8 cellular contexts compared by ENCODE assay signal in the genomic region with DNA sequence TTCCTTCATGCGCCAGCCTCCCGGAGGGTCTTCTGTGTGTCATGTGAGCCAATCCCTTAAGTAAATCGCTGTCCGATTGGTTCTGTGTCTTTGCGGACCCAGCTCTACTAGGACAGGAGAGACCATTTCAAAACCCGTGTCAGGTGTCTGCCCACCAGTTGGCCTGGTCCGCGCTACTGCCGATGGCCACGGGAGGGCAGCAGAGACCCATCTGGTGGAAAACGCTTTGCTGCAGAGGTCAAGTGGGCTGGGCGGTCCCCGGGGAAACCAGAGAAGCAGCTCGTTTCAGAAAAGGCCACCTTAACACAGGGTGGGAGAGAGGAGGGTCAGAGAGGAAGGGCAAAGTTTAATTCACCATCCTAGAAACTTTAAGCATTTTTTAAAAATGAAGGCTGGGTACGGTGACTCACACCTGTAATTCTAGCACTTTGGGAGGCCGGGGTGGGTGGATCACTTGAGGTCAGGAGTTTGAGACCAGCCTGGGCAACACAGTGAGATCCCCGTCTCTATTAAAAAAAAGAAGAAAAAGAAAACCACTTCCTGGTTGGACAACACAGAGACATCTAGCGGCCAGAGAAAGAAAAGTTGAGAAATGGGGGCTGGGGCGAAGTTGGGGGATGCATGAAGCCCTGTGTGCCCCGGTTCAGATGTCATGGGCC. TPM values are rescaled to one million over a fixed set of nuclear protein-coding genes. Genes with fewer than 3 reads are reported as not detected.
DNase-seq lines count a peak whose midpoint lies in the region; ATAC-seq and TF ChIP-seq lines count a peak whose summit lies in the region.

No MANE protein-coding gene starts in this region.

- POLR2A ChIA-PET in GM10248 (lab: Yijun Ruan, JAX) = interaction anchor here (0.8 kb wide), 1 partner anchor 35 kb away, joined by 4 read pairs; no protein-coding TSS in a partner anchor

- peaks cover 3% of the 10 kb centered on the region for H3K27me3 Mint-ChIP-seq in dendritic cell treated with granulocyte-macrophage colony-stimulating factor and Interleukin-4, amounts not matched to agents 40 ng/mL and 50 ng/mL, for 4 days

- no peaks in the 10 kb centered on the region for H3K36me3 Mint-ChIP-seq in dendritic cell treated with granulocyte-macrophage colony-stimulating factor and Interleukin-4, amounts not matched to agents 40 ng/mL and 50 ng/mL, for 4 days (ENCODE audit: low read depth)

- 7 to 9% methylated on average over 19 to 20 of the region's 20 CpGs for WGBS in lower leg skin, 2 donors

- peak overlapping the region; percentile 84 for H3K27ac Mint-ChIP-seq in dendritic cell treated with granulocyte-macrophage colony-stimulating factor and Interleukin-4, amounts not matched to agents 40 ng/mL and 50 ng/mL, for 4 days

- no peak for TF ChIP-seq POLR2A in lower leg skin (IDR thresholded peaks at IDR 0.05)

- H3K4me3 ChIP-seq in lower leg skin (ENCODE audit: low read depth, poor library complexity, severe bottlenecking) = no peak overlapping the region

- TF ChIP-seq CTCF in GM10248 (IDR thresholded peaks at IDR 0.05; ENCODE audit: control extremely low read depth, extremely low read depth, low read depth, missing control alignments) (peak; percentile 98), lower leg skin (IDR thresholded peaks at IDR 0.05) (peak in 1 of 3 donors; percentile 95)

- DNase-seq in GM10248 (ENCODE audit: extremely low spot score) = peak; percentile 93
- DNase-seq in NCI-H748 treated with DMSO at 0.1 percent for 48 hours (lab: John Stamatoyannopoulos, UW) = peak; percentile 44
- peak; percentile 73 to 80 for DNase-seq in activated CD4-positive, alpha-beta T cell treated with anti-CD3 and anti-CD28 coated beads, Interleukin-2, amount 50 U/mL, for 4 hours
- DNase-seq in lower leg skin (ENCODE audit: low spot score in 2 of 2) = peak; percentile 81 to 98
- peak; percentile 13 to 81 (median 55) for DNase-seq in stimulated activated CD4-positive, alpha-beta T cell treated with anti-CD3 and anti-CD28 coated beads, TNF-alpha, amount 100 ng/mL, for 1 hour (ENCODE audit: low read depth in 3 of 3, low spot score in 1 of 3)

- H3K9me3 Mint-ChIP-seq in dendritic cell treated with granulocyte-macrophage colony-stimulating factor and Interleukin-4, amounts not matched to agents 40 ng/mL and 50 ng/mL, for 4 days = no peaks in the 10 kb centered on the region

- peak overlapping the region; percentile 67 for H3K4me3 Mint-ChIP-seq in dendritic cell treated with granulocyte-macrophage colony-stimulating factor and Interleukin-4, amounts not matched to agents 40 ng/mL and 50 ng/mL, for 4 days

- H3K4me1 Mint-ChIP-seq in dendritic cell treated with granulocyte-macrophage colony-stimulating factor and Interleukin-4, amounts not matched to agents 40 ng/mL and 50 ng/mL, for 4 days (ENCODE audit: low read depth) = peaks cover 8% of the 10 kb centered on the region

- intact Hi-C loops in dendritic cell treated with granulocyte-macrophage colony-stimulating factor and Interleukin-4, amounts not matched to agents 40 ng/mL and 50 ng/mL, for 4 days (cut with micrococcal nuclease) = loop anchor here (2.0 to 10.0 kb wide), 2 partner anchors 22 to 180 kb away; no protein-coding TSS in a partner anchor
- intact Hi-C loops in lower leg skin (cut with DNase I; ENCODE audit: low total_unique reads) = no loop called here

- ATAC-seq in HG03342 (IDR thresholded peaks at IDR 0.05; ENCODE audit: unreplicated experiment) (peak; percentile 74), HG02763 (IDR thresholded peaks at IDR 0.05; ENCODE audit: unreplicated experiment) (no peak)

- CTCF ChIA-PET in GM10248 (lab: Yijun Ruan, JAX) = interaction anchor here (0.6 to 3.8 kb wide), 68 partner anchors 10 to 787 kb away, joined by 3 to 32 read pairs (median 4); no protein-coding TSS in a partner anchor

RNA-seq across cellular contexts. Expression of a gene that starts 2.8 kb away (rescaled TPM):
- not detected for total RNA-seq in lower leg skin
